Comparison of ENCODE assay signal across 1 cellular context in genomic region chr1:58815069-58815679, GRCh38.
TF ChIP-seq lines count a peak whose summit lies in the region.

No MANE protein-coding gene starts in this region.

TF ChIP-seq in K562, 482 proteins besides CTCF, POLR2A, EP300 and RAD21 (continued from another document):
- TF ChIP-seq NBN (IDR thresholded peaks at IDR 0.05; ENCODE audit: low read depth) (0 out of 2 replicates have a peak, but pooled peaks have one; percentile 17), SMAD4 (CRISPR knock-in tag; conservative IDR thresholded peaks at IDR 0.05) (peak; percentile 98), L3MBTL2 (IDR thresholded peaks at IDR 0.05) (peak; percentile 89), FOXA3 (CRISPR knock-in tag; conservative IDR thresholded peaks at IDR 0.05 in 1 of 2, IDR thresholded peaks at IDR 0.05 in 1 of 2) (peak; percentile 99), TBL1XR1 (IDR thresholded peaks at IDR 0.05; ENCODE audit: low read length in 2 of 2) (peak; percentile 67 to 69; a peak in 1 of 4 replicates), JUN (IDR thresholded peaks at IDR 0.05; ENCODE audit: borderline replicate concordance, low read depth, low read length) (peak; percentile 31; the same call in 1 of the 2 replicates), JUN (CRISPR knock-in tag; IDR thresholded peaks at IDR 0.05; ENCODE audit: borderline replicate concordance) (no peak), SPI1 (IDR thresholded peaks at IDR 0.05; ENCODE audit: borderline replicate concordance, low read depth, low read length) (peak; percentile 77), STAG1 (CRISPR knock-in tag; IDR thresholded peaks at IDR 0.05; ENCODE audit: borderline replicate concordance) (no peak), EZH2 (IDR thresholded peaks at IDR 0.05; ENCODE audit: borderline replicate concordance, low read depth, low read length) (no peak), NRF1 (conservative IDR thresholded peaks at IDR 0.05 in 1 of 2, IDR thresholded peaks at IDR 0.05 in 1 of 2) (peak; percentile 78 to 82), CBFB (CRISPR knock-in tag; IDR thresholded peaks at IDR 0.05) (peak; percentile 93), CREB1 (IDR thresholded peaks at IDR 0.05) (0 out of 2 replicates have a peak, but pooled peaks have one; percentile 31), CREB1 (CRISPR knock-in tag; IDR thresholded peaks at IDR 0.05) (no peak; the same call in 1 of the 2 replicates)
